In genomic region chr6:130055271-130055670, GRCh38 we compare ENCODE assay signal across 24 cellular contexts.
"Had no signal": no experiment of that assay in that cellular context is flagged by ENCODE, and none has a peak within 500 bp of the region (broad histone marks: within the 10 kb centered on the region; RNA-seq: fewer than 3 reads in every experiment).

No MANE protein-coding gene starts in this region.

- DNase-seq: colonic mucosa; cortex of kidney; effector CD8-positive, alpha-beta T cell; effector memory CD8-positive, alpha-beta T cell; endodermal cell; erythroblast; esophagus squamous epithelium; foreskin fibroblast; foreskin melanocyte; gastrocnemius medialis; glutamatergic neuron; head of caudate nucleus; heart right ventricle; hippocampal formation; left cardiac atrium; left lung; left ventricle myocardium superior; lower lobe of right lung; mesenchymal stem cell; mucosa of descending colon; naive B cell had no signal

- H3K9me3 ChIP-seq: colonic mucosa, esophagus squamous epithelium, gastrocnemius medialis, heart right ventricle, left lung, lower lobe of right lung, mucosa of descending colon had no signal

- ATAC-seq: effector memory CD8-positive, alpha-beta T cell; esophagus mucosa; gastrocnemius medialis; heart right ventricle; left cardiac atrium; left lung; left ventricle myocardium superior; lower lobe of right lung; mucosa of descending colon had no signal

- H3K4me1 Mint-ChIP-seq: endodermal cell, mesothelial cell of epicardium had no signal

- H3K27me3 Mint-ChIP-seq: dendritic cell treated with granulocyte-macrophage colony-stimulating factor and Interleukin-4, amounts not matched to agents 40 ng/mL and 50 ng/mL, for 4 days; effector memory CD8-positive, alpha-beta T cell; naive B cell had no signal

- H3K27ac Mint-ChIP-seq: dendritic cell treated with granulocyte-macrophage colony-stimulating factor and Interleukin-4, amounts not matched to agents 40 ng/mL and 50 ng/mL, for 4 days; endodermal cell; mesothelial cell of epicardium had no signal

- H3K4me3 ChIP-seq: colonic mucosa, esophagus squamous epithelium, gastrocnemius medialis, heart right ventricle, left lung, lower lobe of right lung, mucosa of descending colon had no signal

- H3K36me3 ChIP-seq: colonic mucosa had no signal

- H3K27me3 ChIP-seq: colonic mucosa, esophagus squamous epithelium, gastrocnemius medialis, heart right ventricle, left lung had no signal

- H3K4me3 Mint-ChIP-seq: dendritic cell treated with granulocyte-macrophage colony-stimulating factor and Interleukin-4, amounts not matched to agents 40 ng/mL and 50 ng/mL, for 4 days; effector memory CD8-positive, alpha-beta T cell; endodermal cell; mesothelial cell of epicardium; naive B cell had no signal

- H3K9me3 Mint-ChIP-seq: dendritic cell treated with granulocyte-macrophage colony-stimulating factor and Interleukin-4, amounts not matched to agents 40 ng/mL and 50 ng/mL, for 4 days; effector memory CD8-positive, alpha-beta T cell; endodermal cell; mesothelial cell of epicardium; naive B cell had no signal
